Comparison of ENCODE assay signal across 11 cellular contexts in genomic region chr22:45129703-45130524, GRCh38. TPM values are rescaled to one million over a fixed set of nuclear protein-coding genes. Genes with fewer than 3 reads are reported as not detected.
DNase-seq lines count a peak whose midpoint lies in the region; ATAC-seq, FAIRE-seq and TF ChIP-seq lines count a peak whose summit lies in the region.
"Had no signal": no experiment of that assay in that cellular context is flagged by ENCODE, and none has a peak within 500 bp of the region (broad histone marks: within the 10 kb centered on the region; RNA-seq: fewer than 3 reads in every experiment).

No MANE protein-coding gene starts in this region.

- no peak for DNase-seq in CD4-positive, alpha-beta T cell
- peak; percentile 33 for DNase-seq in MV-4-11 (lab: John Stamatoyannopoulos, UW)
- DNase-seq in activated naive CD8-positive, alpha-beta T cell treated with anti-CD3 and anti-CD28 coated beads, Interleukin-2, amount 50 U/mL, for 24 hours, result peak; percentile 22
- DNase-seq in spleen, result no peak
- DNase-seq in left lobe of liver (ENCODE audit: low spot score), result no peak
- no peak for DNase-seq in HuH-7.5 (ENCODE audit: low spot score)
- no peak for DNase-seq in kidney
- DNase-seq in SKM-1 treated with dmso at 0.1 percent for 144 hours (lab: John Stamatoyannopoulos, UW; ENCODE audit: unreplicated experiment), result no peak
- DNase-seq: colonic mucosa, NCI-H524 treated with DMSO at 0.1 percent for 48 hours had no signal

- peaks cover 7% of the 10 kb centered on the region for H3K9me3 Mint-ChIP-seq in CD4-positive, alpha-beta T cell
- peaks cover 5% of the 10 kb centered on the region for H3K9me3 Mint-ChIP-seq in activated naive CD8-positive, alpha-beta T cell treated with anti-CD3 and anti-CD28 coated beads, Interleukin-2, amount 50 U/mL, for 24 hours

- peaks cover 0 to 38% (median 17%) of the 10 kb centered on the region in 6 donors for H3K4me1 ChIP-seq in spleen
- no peaks in the 10 kb centered on the region for H3K4me1 ChIP-seq in kidney (ENCODE audit: control insufficient read depth in 1 of 2, insufficient read depth in 1 of 2, low read depth in 1 of 2, low read length in 2 of 2)
- H3K4me1 ChIP-seq: colonic mucosa had no signal

- H3K27ac ChIP-seq in CD4-positive, alpha-beta T cell (ENCODE audit: low read depth, low read length), result no peak overlapping the region
- peak overlapping the region in 6 of 8 donors; percentile 29 to 86 (median 68) for H3K27ac ChIP-seq in spleen
- no peak overlapping the region for H3K27ac ChIP-seq in kidney (ENCODE audit: low read depth in 2 of 2, low read length in 2 of 2)
- H3K27ac ChIP-seq: C4-2B, colonic mucosa had no signal

- FAIRE-seq in kidney (lab: Jason Lieb, UNC), result no peak

- H3K27ac Mint-ChIP-seq in CD4-positive, alpha-beta T cell, result peak overlapping the region; percentile 58
- peak overlapping the region; percentile 81 for H3K27ac Mint-ChIP-seq in activated naive CD8-positive, alpha-beta T cell treated with anti-CD3 and anti-CD28 coated beads, Interleukin-2, amount 50 U/mL, for 24 hours

- H3K4me3 ChIP-seq in spleen (peak overlapping the region in 1 of 8 donors; percentile 30), kidney (ENCODE audit: low read length in 2 of 2) (no peak overlapping the region)
- H3K4me3 ChIP-seq: colonic mucosa had no signal

- H3K36me3 Mint-ChIP-seq in CD4-positive, alpha-beta T cell (ENCODE audit: low read depth), result peaks cover 27% of the 10 kb centered on the region
- H3K36me3 Mint-ChIP-seq in activated naive CD8-positive, alpha-beta T cell treated with anti-CD3 and anti-CD28 coated beads, Interleukin-2, amount 50 U/mL, for 24 hours (ENCODE audit: low read depth), result peaks cover 28% of the 10 kb centered on the region

- intact Hi-C loops in CD4-positive, alpha-beta T cell (cut with DNase I, micrococcal nuclease), result no loop called here
- intact Hi-C loops in spleen (cut with DNase I; ENCODE audit: low total_unique reads) (no loop called here), kidney (cut with DNase I) (no loop called here)

- POLR2A ChIA-PET in CD4-positive, alpha-beta T cell (lab: Charles Lee), result interaction anchor here (0.8 to 1.5 kb wide), 2 partner anchors 34 to 43 kb away, joined by 3 to 8 read pairs; partner anchors contain the start of gene NUP50

- no peaks in the 10 kb centered on the region for H3K27me3 ChIP-seq in CD4-positive, alpha-beta T cell (ENCODE audit: control insufficient read depth, insufficient read depth, low read length)
- no peaks in the 10 kb centered on the region for H3K27me3 ChIP-seq in spleen (replicated peaks in 1 of 7)
- H3K27me3 ChIP-seq: colonic mucosa had no signal

- H3K36me3 ChIP-seq in spleen (peaks cover 7 to 33% (median 18%) of the 10 kb centered on the region in 6 donors), kidney (ENCODE audit: control insufficient read depth in 1 of 2, insufficient read depth in 2 of 2, low read length in 2 of 2) (peaks cover 10 to 13% of the 10 kb centered on the region in 2 donors)

- TF ChIP-seq CTCF in CD4-positive, alpha-beta T cell (IDR thresholded peaks at IDR 0.05), result no peak
- no peak for TF ChIP-seq CTCF in spleen (IDR thresholded peaks at IDR 0.05 in 8 of 11, conservative IDR thresholded peaks at IDR 0.05 in 3 of 11)
- TF ChIP-seq CTCF in kidney (IDR thresholded peaks at IDR 0.05; ENCODE audit: borderline replicate concordance, extremely low read depth, insufficient read depth), result no peak

- ATAC-seq in CD4-positive, alpha-beta T cell (ENCODE audit: poor library complexity), result peak; percentile 43
- peak; percentile 91 for ATAC-seq in activated naive CD8-positive, alpha-beta T cell treated with anti-CD3 and anti-CD28 coated beads, Interleukin-2, amount 50 U/mL, for 24 hours
- ATAC-seq in left lobe of liver, result no peak

- peaks cover 12% of the 10 kb centered on the region for H3K9me3 ChIP-seq in CD4-positive, alpha-beta T cell (ENCODE audit: control insufficient read depth, low read length)
- H3K9me3 ChIP-seq in spleen (peaks cover 0 to 13% (median 12%) of the 10 kb centered on the region in 8 donors), kidney (ENCODE audit: control insufficient read depth in 1 of 2, low read length in 2 of 2) (peaks cover 0 to 11% of the 10 kb centered on the region in 2 donors)
- H3K9me3 ChIP-seq: colonic mucosa had no signal

- peaks cover 23% of the 10 kb centered on the region for H3K4me1 Mint-ChIP-seq in CD4-positive, alpha-beta T cell (ENCODE audit: low read depth)
- peaks cover 26% of the 10 kb centered on the region for H3K4me1 Mint-ChIP-seq in activated naive CD8-positive, alpha-beta T cell treated with anti-CD3 and anti-CD28 coated beads, Interleukin-2, amount 50 U/mL, for 24 hours

- CTCF ChIA-PET in CD4-positive, alpha-beta T cell (lab: Charles Lee), result interaction anchor here (1.2 kb wide), 1 partner anchor 8 kb away, joined by 3 read pairs; no protein-coding TSS in a partner anchor

- H3K4me3 Mint-ChIP-seq in CD4-positive, alpha-beta T cell, result peak overlapping the region; percentile 7
- H3K4me3 Mint-ChIP-seq in activated naive CD8-positive, alpha-beta T cell treated with anti-CD3 and anti-CD28 coated beads, Interleukin-2, amount 50 U/mL, for 24 hours, result no peak overlapping the region

- no peaks in the 10 kb centered on the region for H3K27me3 Mint-ChIP-seq in CD4-positive, alpha-beta T cell
- peaks cover 2% of the 10 kb centered on the region for H3K27me3 Mint-ChIP-seq in activated naive CD8-positive, alpha-beta T cell treated with anti-CD3 and anti-CD28 coated beads, Interleukin-2, amount 50 U/mL, for 24 hours

- H3K9ac ChIP-seq in kidney (ENCODE audit: low read length in 2 of 2), result no peak overlapping the region

- no peak for TF ChIP-seq POLR2A in spleen (IDR thresholded peaks at IDR 0.05)

- 34 to 46% (median 40%) methylated on average over 14 of the region's 14 CpGs for WGBS in spleen, 5 donors

RNA-seq across cellular contexts. Expression of gene NUP50, which starts 33.8 kb away (rescaled TPM):
- total RNA-seq in CD4-positive, alpha-beta T cell, result 100 to 1,000 TPM; 141 TPM
- total RNA-seq in spleen, result 100 to 1,000 TPM in 2 of 7 donors, 10 to 100 TPM in 5; 85.9 to 109 (median 98.5) TPM
- 10 to 100 TPM; 16.2 to 26.4 (median 17.5) TPM for polyA plus RNA-seq in spleen
- total RNA-seq in left lobe of liver, result 31.7 TPM
- total RNA-seq in kidney, result 64.2 TPM
- polyA plus RNA-seq in kidney (ENCODE audit: insufficient read depth, low read depth, low replicate concordance), result 11.3 TPM

Comparison
In these comparisons a context has a peak if more than half of its experiments do, and no peak if none do; other contexts are left out.
1. DNase-seq: peak in MV-4-11 (single experiment) and activated naive CD8-positive, alpha-beta T cell treated with anti-CD3 and anti-CD28 coated beads, Interleukin-2, amount 50 U/mL, for 24 hours (single experiment); none in CD4-positive, alpha-beta T cell (0 of 10), spleen (single experiment), left lobe of liver (single experiment), HuH-7.5 (single experiment), kidney (single experiment) and SKM-1 treated with dmso at 0.1 percent for 144 hours (single experiment).
2. H3K27ac ChIP-seq: peak in spleen (6 of 8); none in CD4-positive, alpha-beta T cell (single experiment) and kidney (0 of 2).